26 cellular contexts compared by ENCODE assay signal in the genomic region with DNA sequence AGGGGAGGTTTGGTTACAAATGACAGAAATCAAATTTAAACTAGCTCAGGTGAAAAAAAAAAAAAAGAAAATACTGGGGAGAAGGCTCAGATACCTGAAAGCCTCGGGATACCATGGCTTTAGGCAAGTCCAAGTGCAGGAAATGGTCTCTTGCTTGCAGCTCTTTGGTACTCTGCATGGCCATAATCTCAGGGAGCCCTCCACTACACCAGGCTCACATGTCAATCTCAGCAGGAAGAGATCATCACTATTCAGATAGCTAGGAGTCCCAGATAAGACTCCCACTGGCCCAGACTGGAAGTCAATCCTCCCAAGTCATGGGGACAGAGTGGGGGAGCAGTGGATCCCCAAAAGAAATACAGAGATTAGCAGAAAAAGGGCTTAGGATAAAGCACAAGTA.
"Had no signal": no experiment of that assay in that cellular context is flagged by ENCODE, and none has a peak within 500 bp of the region (broad histone marks: within the 10 kb centered on the region; RNA-seq: fewer than 3 reads in every experiment).

No MANE protein-coding gene starts in this region.

- ATAC-seq: foreskin keratinocyte; gastroesophageal sphincter; heart left ventricle; left lobe of liver; naive thymus-derived CD4-positive, alpha-beta T cell; sciatic nerve had no signal

- H3K36me3 ChIP-seq: esophagus muscularis mucosa, gastroesophageal sphincter, heart left ventricle, neural progenitor cell, prostate gland, right atrium auricular region, stomach, thyroid gland, vagina had no signal

- DNase-seq: effector memory CD4-positive, alpha-beta T cell; foreskin keratinocyte; heart left ventricle; kidney; midbrain; naive thymus-derived CD4-positive, alpha-beta T cell; stimulated activated CD4-positive, alpha-beta T cell treated with anti-CD3 and anti-CD28 coated beads, Interleukin-12 subunit alpha, Interleukin-12 subunit beta, amount 100 ng/mL, for 4 hours; stimulated activated CD4-positive, alpha-beta T cell treated with anti-CD3 and anti-CD28 coated beads, Interleukin-1b, Interleukin-23, amount 100 ng/mL, for 48 hours; stimulated activated CD4-positive, alpha-beta T cell treated with anti-CD3 and anti-CD28 coated beads, Interleukin-4, amount 100 ng/mL, for 1 hour; stimulated activated CD8-positive, alpha-beta memory T cell treated with anti-CD3 and anti-CD28 coated beads, Interleukin-4, amount 100 ng/mL, for 48 hours; stimulated activated naive CD4-positive, alpha-beta T cell treated with Interleukin-2 at 50 U/mL for 16 hours; stomach; thyroid gland; trophoblast cell had no signal

- H3K9ac ChIP-seq: neural progenitor cell had no signal

- H3K4me3 ChIP-seq: esophagus muscularis mucosa, gastroesophageal sphincter, heart left ventricle, hepatocyte, lung, neural progenitor cell, prostate gland, right atrium auricular region, smooth muscle cell, stomach, thyroid gland, vagina had no signal

- H3K4me2 ChIP-seq: hepatocyte, neural progenitor cell, smooth muscle cell had no signal

- H3K27me3 ChIP-seq: esophagus muscularis mucosa, foreskin keratinocyte, gastroesophageal sphincter, heart left ventricle, hepatocyte, neural progenitor cell, right atrium auricular region, stomach, thyroid gland, vagina had no signal

- H3K9me3 ChIP-seq: esophagus muscularis mucosa, gastroesophageal sphincter, prostate gland, right atrium auricular region, stomach, thyroid gland, vagina had no signal

- FAIRE-seq: endothelial cell of umbilical vein, kidney had no signal

- H3K79me2 ChIP-seq: hepatocyte had no signal

- H3K4me1 ChIP-seq: esophagus muscularis mucosa, foreskin keratinocyte, gastroesophageal sphincter, neural progenitor cell, prostate gland, right atrium auricular region, stomach, thyroid gland, vagina had no signal

- H3K27ac ChIP-seq: esophagus muscularis mucosa, foreskin keratinocyte, gastroesophageal sphincter, heart left ventricle, hepatocyte, neural progenitor cell, prostate gland, right atrium auricular region, stomach, thyroid gland, vagina had no signal
